ENCODE assay signal across 18 cellular contexts in genomic region chr10:97904026-97904410, GRCh38.
"Had no signal": no experiment of that assay in that cellular context is flagged by ENCODE, and none has a peak within 500 bp of the region (broad histone marks: within the 10 kb centered on the region; RNA-seq: fewer than 3 reads in every experiment).

No MANE protein-coding gene starts in this region.

- H3K9me3 ChIP-seq: ovary, psoas muscle, right lobe of liver, stomach had no signal

- H3K4me1 ChIP-seq: psoas muscle, right lobe of liver, stomach had no signal

- H3K36me3 ChIP-seq: brain microvascular endothelial cell, ovary, right lobe of liver, stomach had no signal

- ATAC-seq: activated T-cell treated with anti-CD3 and anti-CD28 coated beads, Interleukin-2, amount 50 U/mL, for 72 hours; naive thymus-derived CD8-positive, alpha-beta T cell; psoas muscle; right lobe of liver; stimulated activated effector memory CD8-positive, alpha-beta T cell treated with anti-CD3 and anti-CD28 coated beads, Interleukin-12 subunit alpha, Interleukin-12 subunit beta, amount 100 ng/mL, for 72 hours had no signal

- DNase-seq: activated CD4-positive, alpha-beta T cell treated with anti-CD3 and anti-CD28 coated beads for 1 hour; activated CD8-positive, alpha-beta memory T cell treated with anti-CD3 and anti-CD28 coated beads for 24 hours; activated CD8-positive, alpha-beta memory T cell treated with anti-CD3 and anti-CD28 coated beads, Interleukin-2, amount 50 U/mL, for 48 hours; activated effector memory CD4-positive, alpha-beta T cell treated with anti-CD3 and anti-CD28 coated beads, Interleukin-2, amount 50 U/mL, for 16 hours; activated naive CD4-positive, alpha-beta T cell treated with anti-CD3 and anti-CD28 coated beads, Interleukin-2, amount 50 U/mL, for 16 hours; activated T-cell treated with anti-CD3 and anti-CD28 coated beads, Interleukin-2, amount 50 U/mL, for 72 hours; brain microvascular endothelial cell; erythroblast; foreskin melanocyte; mesendoderm; naive thymus-derived CD8-positive, alpha-beta T cell; ovary; psoas muscle; stimulated activated CD4-positive, alpha-beta T cell treated with anti-CD3 and anti-CD28 coated beads, Interleukin-4, amount 100 ng/mL, for 24 hours; stomach had no signal

- H3K27me3 ChIP-seq: ovary, right lobe of liver had no signal

- H3K27ac ChIP-seq: brain microvascular endothelial cell, coronary artery, ovary, psoas muscle, right lobe of liver, stomach had no signal

- H3K4me3 ChIP-seq: coronary artery, ovary, psoas muscle, right lobe of liver, stomach had no signal
